Comparison of ENCODE assay signal across 8 cellular contexts in genomic region chr12:76455582-76456345, GRCh38.
DNase-seq lines count a peak whose midpoint lies in the region; ATAC-seq, FAIRE-seq and TF ChIP-seq lines count a peak whose summit lies in the region.

No MANE protein-coding gene starts in this region.

- H4K20me1 ChIP-seq in MM.1S (ENCODE audit: insufficient read depth, low read length): no peaks in the 10 kb centered on the region

- H3K27me3 ChIP-seq in MM.1S (replicated peaks; ENCODE audit: insufficient read depth, low read length) (no peaks in the 10 kb centered on the region), mesendoderm (ENCODE audit: insufficient read depth, low read length, poor library complexity) (no peaks in the 10 kb centered on the region)

- H3K4ac ChIP-seq in mesendoderm (ENCODE audit: low read depth, low read length): no peak overlapping the region

- H2AFZ ChIP-seq in MM.1S (ENCODE audit: low read length): no peak overlapping the region

- no peak overlapping the region for H2BK5ac ChIP-seq in mesendoderm (ENCODE audit: low read length)

- H3K79me2 ChIP-seq in MM.1S (ENCODE audit: low read length) (no peaks in the 10 kb centered on the region), mesendoderm (ENCODE audit: control insufficient read depth, insufficient read depth, low read length) (no peaks in the 10 kb centered on the region)

- 100% methylated on average over 1 of the region's 2 CpGs for WGBS in mesendoderm (ENCODE audit: extremely low coverage, insufficient coverage, low lambda C conversion rate)

- no peak overlapping the region for H3K23ac ChIP-seq in mesendoderm (ENCODE audit: low read length)

- no peak overlapping the region for H2BK120ac ChIP-seq in mesendoderm (ENCODE audit: low read depth, low read length)

- no peak overlapping the region for H4K8ac ChIP-seq in mesendoderm (ENCODE audit: low read depth, low read length)

- H3K56ac ChIP-seq in mesendoderm (ENCODE audit: low read length): no peak overlapping the region

- no peak overlapping the region for H3K4me3 ChIP-seq in MM.1S (ENCODE audit: low read length)
- no peak overlapping the region for H3K4me3 ChIP-seq in mesendoderm (ENCODE audit: low read length)

- no peaks in the 10 kb centered on the region for H3F3A ChIP-seq in MM.1S (ENCODE audit: insufficient read depth, low read length)

- H3K27ac ChIP-seq in MM.1S (ENCODE audit: low read length) (no peak overlapping the region), mesendoderm (ENCODE audit: low read depth, low read length) (no peak overlapping the region)

- ATAC-seq in HG02623 (IDR thresholded peaks at IDR 0.05; ENCODE audit: unreplicated experiment): peak; percentile 98

- H2BK15ac ChIP-seq in mesendoderm (replicated peaks; ENCODE audit: low read depth): no peak overlapping the region

- no peak overlapping the region for H2AK5ac ChIP-seq in mesendoderm (ENCODE audit: low read length)

- TF ChIP-seq POLR2A in GM12892 (IDR thresholded peaks at IDR 0.05; ENCODE audit: low read depth, low read length): no peak

- H3K9me2 ChIP-seq in MM.1S (replicated peaks; ENCODE audit: insufficient read depth, low read length): no peaks in the 10 kb centered on the region

- no peaks in the 10 kb centered on the region for H3K4me1 ChIP-seq in MM.1S (ENCODE audit: low read length)
- no peaks in the 10 kb centered on the region for H3K4me1 ChIP-seq in mesendoderm (ENCODE audit: control insufficient read depth, low read depth, low read length)

- no peaks in the 10 kb centered on the region for H3K79me1 ChIP-seq in mesendoderm (ENCODE audit: low read length)

- H3K9ac ChIP-seq in MM.1S (ENCODE audit: low read length) (no peak overlapping the region), mesendoderm (ENCODE audit: low read length) (no peak overlapping the region)

- no peaks in the 10 kb centered on the region for H3K9me3 ChIP-seq in MM.1S (replicated peaks; ENCODE audit: insufficient read depth, low read length)

- FAIRE-seq in GM12892 (lab: Jason Lieb, UNC): peak; percentile 91

- in situ Hi-C loops in SK-MEL-5 (cut with HindIII; ENCODE audit: low pct_unique_long_range_greater_than_20kb, low sequenced_read_pairs): no loop called here

- H3K4me2 ChIP-seq in MM.1S (ENCODE audit: low read depth, low read length) (no peak overlapping the region), mesendoderm (ENCODE audit: low read length) (no peak overlapping the region)

- DNase-seq in AG09319 (ENCODE audit: extremely low read depth, low read depth) (peak; percentile 56), GM12892 (ENCODE audit: insufficient read length) (peak; percentile 5), MM.1S (peak; percentile 53), SK-MEL-5 (ENCODE audit: low read depth, low spot score) (peak; percentile 78), mesendoderm (peak; percentile 90), epidermal melanocyte (ENCODE audit: insufficient read length, low spot score) (no peak)
- DNase-seq in effector CD4-positive, alpha-beta T cell: peak; percentile 9

- H3K36me3 ChIP-seq in MM.1S (replicated peaks; ENCODE audit: insufficient read depth, low read length) (no peaks in the 10 kb centered on the region), mesendoderm (ENCODE audit: control insufficient read depth, insufficient read depth, low read length) (no peaks in the 10 kb centered on the region)

- peak; percentile 62 for TF ChIP-seq CTCF in AG09319 (IDR thresholded peaks at IDR 0.05; ENCODE audit: low read depth, low read length)
- TF ChIP-seq CTCF in MM.1S (IDR thresholded peaks at IDR 0.05; ENCODE audit: low read length): peak; percentile 52

- no peak overlapping the region for H3K18ac ChIP-seq in mesendoderm (ENCODE audit: low read length)

- no peak overlapping the region for H4K5ac ChIP-seq in mesendoderm (ENCODE audit: low read length)
